8 cellular contexts compared by ENCODE assay signal in the genomic region with DNA sequence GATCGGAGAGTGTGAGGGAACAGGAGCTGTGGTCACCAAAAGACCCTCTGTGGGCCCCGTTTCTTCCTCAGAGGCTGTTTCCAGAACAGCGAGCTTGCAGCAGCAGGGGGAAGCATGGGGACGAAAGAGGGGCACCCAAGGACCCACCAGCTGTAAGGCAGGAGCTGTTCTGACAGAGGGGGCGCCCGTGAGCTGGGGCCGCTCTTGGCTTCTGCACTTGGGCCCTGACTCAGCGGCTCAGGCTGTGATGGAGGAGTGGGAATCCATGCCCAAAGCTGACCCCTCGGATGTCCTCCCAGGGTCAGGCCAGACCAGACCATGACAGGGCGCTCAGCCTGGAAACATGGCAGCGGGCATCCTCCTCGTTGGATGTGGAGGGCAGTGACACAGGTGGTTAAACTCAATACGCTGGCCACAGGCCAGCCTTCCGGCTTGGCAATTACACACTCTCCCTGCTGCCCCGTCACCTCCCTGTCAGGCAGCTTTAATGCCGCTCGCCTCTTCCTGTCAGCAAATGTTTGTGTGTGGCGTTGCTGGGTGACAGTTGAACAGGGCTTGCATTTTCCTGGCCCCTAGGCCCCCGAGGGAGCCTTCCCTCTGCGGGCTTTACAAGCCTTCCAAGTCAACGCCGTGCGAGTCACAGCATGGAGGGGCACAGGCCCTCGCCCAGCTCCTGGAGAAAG.
DNase-seq lines count a peak whose midpoint lies in the region; ATAC-seq and TF ChIP-seq lines count a peak whose summit lies in the region.

No MANE protein-coding gene starts in this region.

- H2AFZ ChIP-seq in PC-9: no peak overlapping the region

- H3F3A ChIP-seq in PC-9 (ENCODE audit: insufficient read depth, low read depth): no peaks in the 10 kb centered on the region

- H3K27me3 ChIP-seq in kidney epithelial cell (ENCODE audit: control insufficient read depth, insufficient read depth, low read length) (no peaks in the 10 kb centered on the region), PC-9 (ENCODE audit: insufficient read depth, low read depth) (no peaks in the 10 kb centered on the region)

- H3K4me1 ChIP-seq in PC-9 (replicated peaks; ENCODE audit: insufficient read depth): no peaks in the 10 kb centered on the region

- H3K9me3 ChIP-seq in PC-9 (ENCODE audit: insufficient read depth, low read depth): no peaks in the 10 kb centered on the region

- peak; percentile 40 for DNase-seq in AG08395 (ENCODE audit: low spot score)
- peak; percentile 68 for DNase-seq in HT-29 (ENCODE audit: low spot score)
- peak; percentile 37 to 43 for DNase-seq in activated T-cell treated with anti-CD3 and anti-CD28 coated beads, Interleukin-2, amount 50 U/mL, for 48 hours
- peak; percentile 9 for DNase-seq in kidney epithelial cell (ENCODE audit: low read depth)
- no peak for DNase-seq in PC-9
- no peak for DNase-seq in SHP77 treated with DMSO at 0.1 percent for 48 hours (lab: John Stamatoyannopoulos, UW)
- DNase-seq in AG20443 (ENCODE audit: low spot score): no peak

- no peaks in the 10 kb centered on the region for H3K36me3 ChIP-seq in kidney epithelial cell (ENCODE audit: control insufficient read depth, insufficient read depth, low read length)
- H3K36me3 ChIP-seq in PC-9 (ENCODE audit: low read depth): no peaks in the 10 kb centered on the region

- H3K4me3 ChIP-seq in kidney epithelial cell (ENCODE audit: low read depth, low read length) (no peak overlapping the region), PC-9 (no peak overlapping the region)

- POLR2A ChIA-PET in PC-9 (lab: Charles Lee; ENCODE audit: unreplicated experiment): no interaction called here

- H3K79me2 ChIP-seq in PC-9 (ENCODE audit: low read depth): no peaks in the 10 kb centered on the region

- ATAC-seq in HG02571 (IDR thresholded peaks at IDR 0.05; ENCODE audit: unreplicated experiment): no peak

- H4K20me1 ChIP-seq in PC-9 (ENCODE audit: insufficient read depth): no peaks in the 10 kb centered on the region

- TF ChIP-seq CTCF in kidney epithelial cell (IDR thresholded peaks at IDR 0.05; ENCODE audit: insufficient read depth, low read length, poor library complexity, severe bottlenecking) (no peak), PC-9 (conservative IDR thresholded peaks at IDR 0.05) (no peak)

- no TSS peak for BruUV-seq in PC-9 (replicated peaks; lab: Mats Ljungman, UMichigan)

- no peak overlapping the region for H3K27ac ChIP-seq in PC-9

- CTCF ChIA-PET in PC-9 (lab: Charles Lee): no interaction called here

- intact Hi-C loops in PC-9 (cut with micrococcal nuclease; ENCODE audit: unreplicated experiment): no loop called here

- H3K9me2 ChIP-seq in PC-9 (ENCODE audit: insufficient read depth): no peaks in the 10 kb centered on the region

- no peak overlapping the region for H3K4me2 ChIP-seq in PC-9

Comparison
In these comparisons a context has a peak if more than half of its experiments do, and no peak if none do; other contexts are left out.
1. DNase-seq: peak in AG08395 (single experiment), HT-29 (single experiment), activated T-cell treated with anti-CD3 and anti-CD28 coated beads, Interleukin-2, amount 50 U/mL, for 48 hours (2 of 2) and kidney epithelial cell (single experiment); none in PC-9 (0 of 2), SHP77 treated with DMSO at 0.1 percent for 48 hours (single experiment) and AG20443 (single experiment).